ENCODE assay signal across 11 cellular contexts in genomic region chr2:231627384-231628156, GRCh38. TPM values are rescaled to one million over a fixed set of nuclear protein-coding genes. Genes with fewer than 3 reads are reported as not detected.
DNase-seq lines count a peak whose midpoint lies in the region; ATAC-seq and TF ChIP-seq lines count a peak whose summit lies in the region.
"Had no signal": no experiment of that assay in that cellular context is flagged by ENCODE, and none has a peak within 500 bp of the region (broad histone marks: within the 10 kb centered on the region; RNA-seq: fewer than 3 reads in every experiment).

No MANE protein-coding gene starts in this region.

- no peaks in the 10 kb centered on the region for H3K27me3 ChIP-seq in NT2/D1 (ENCODE audit: insufficient read depth, insufficient read length)
- no peaks in the 10 kb centered on the region for H3K27me3 ChIP-seq in osteoblast (ENCODE audit: insufficient read depth, low read length)
- H3K27me3 ChIP-seq in CD4-positive, alpha-beta memory T cell (ENCODE audit: insufficient read depth, low read length) = no peaks in the 10 kb centered on the region
- no peaks in the 10 kb centered on the region for H3K27me3 ChIP-seq in CD4-positive, alpha-beta T cell (ENCODE audit: control insufficient read depth, insufficient read depth, low read length)

- no peaks in the 10 kb centered on the region for H3K9me3 Mint-ChIP-seq in CD4-positive, alpha-beta memory T cell
- no peaks in the 10 kb centered on the region for H3K9me3 Mint-ChIP-seq in CD4-positive, alpha-beta T cell
- H3K9me3 Mint-ChIP-seq: memory B cell had no signal

- H3K27me3 Mint-ChIP-seq in CD4-positive, alpha-beta memory T cell = no peaks in the 10 kb centered on the region
- H3K27me3 Mint-ChIP-seq in CD4-positive, alpha-beta T cell = no peaks in the 10 kb centered on the region
- H3K27me3 Mint-ChIP-seq: memory B cell had no signal

- H3K27ac ChIP-seq in osteoblast (ENCODE audit: low read depth, low read length) = peak overlapping the region; percentile 97
- no peak overlapping the region for H3K27ac ChIP-seq in CD4-positive, alpha-beta memory T cell (ENCODE audit: low read depth, low read length)
- no peak overlapping the region for H3K27ac ChIP-seq in CD4-positive, alpha-beta T cell (ENCODE audit: low read depth, low read length)

- no peaks in the 10 kb centered on the region for H3K79me2 ChIP-seq in osteoblast (ENCODE audit: insufficient read depth, low read length)

- H3K4me1 ChIP-seq in NT2/D1 (ENCODE audit: insufficient read depth, insufficient read length) (peaks cover under 1% of the 10 kb centered on the region), osteoblast (ENCODE audit: insufficient read depth, low read length) (peaks cover 20% of the 10 kb centered on the region)
- H3K4me1 ChIP-seq in CD4-positive, alpha-beta memory T cell (ENCODE audit: insufficient read depth, low read length) = peaks cover 6% of the 10 kb centered on the region

- no peaks in the 10 kb centered on the region for H3K9me3 ChIP-seq in NT2/D1 (ENCODE audit: insufficient read depth, low read length)
- H3K9me3 ChIP-seq in osteoblast (ENCODE audit: low read depth, low read length) = no peaks in the 10 kb centered on the region
- no peaks in the 10 kb centered on the region for H3K9me3 ChIP-seq in CD4-positive, alpha-beta memory T cell (ENCODE audit: control insufficient read depth in 1 of 2, low read length in 2 of 2)
- no peaks in the 10 kb centered on the region for H3K9me3 ChIP-seq in CD4-positive, alpha-beta T cell (ENCODE audit: control insufficient read depth, low read length)

- peaks cover 1 to 8% (median 5%) of the 10 kb centered on the region in 4 donors for H3K4me1 Mint-ChIP-seq in CD4-positive, alpha-beta memory T cell
- H3K4me1 Mint-ChIP-seq in CD4-positive, alpha-beta T cell (ENCODE audit: low read depth) = no peaks in the 10 kb centered on the region

- peak; percentile 22 for ATAC-seq in esophagus mucosa
- no peak for ATAC-seq in CD4-positive, alpha-beta T cell (ENCODE audit: poor library complexity)

- H3K36me3 ChIP-seq in NT2/D1 (ENCODE audit: insufficient read depth, insufficient read length, low read length) (no peaks in the 10 kb centered on the region), osteoblast (ENCODE audit: insufficient read depth, low read length) (no peaks in the 10 kb centered on the region)
- no peaks in the 10 kb centered on the region for H3K36me3 ChIP-seq in CD4-positive, alpha-beta memory T cell (ENCODE audit: insufficient read depth, low read length)

- peak overlapping the region in 3 of 8 donors; percentile 5 to 44 (median 33) for H3K4me3 Mint-ChIP-seq in CD4-positive, alpha-beta memory T cell
- no peak overlapping the region for H3K4me3 Mint-ChIP-seq in CD4-positive, alpha-beta T cell
- H3K4me3 Mint-ChIP-seq: memory B cell had no signal

- H3K27ac Mint-ChIP-seq in CD4-positive, alpha-beta memory T cell = no peak overlapping the region
- H3K27ac Mint-ChIP-seq in CD4-positive, alpha-beta T cell = no peak overlapping the region
- H3K27ac Mint-ChIP-seq: memory B cell had no signal

- intact Hi-C loops in CD4-positive, alpha-beta memory T cell (cut with micrococcal nuclease) = no loop called here
- intact Hi-C loops in CD4-positive, alpha-beta T cell (cut with DNase I, micrococcal nuclease) = no loop called here

- H4K20me1 ChIP-seq in osteoblast (ENCODE audit: insufficient read depth, low read length) = no peaks in the 10 kb centered on the region

- H2AFZ ChIP-seq in osteoblast (ENCODE audit: low read length) = peak overlapping the region; percentile 84

- no peaks in the 10 kb centered on the region for H3K36me3 Mint-ChIP-seq in CD4-positive, alpha-beta memory T cell
- no peaks in the 10 kb centered on the region for H3K36me3 Mint-ChIP-seq in CD4-positive, alpha-beta T cell (ENCODE audit: low read depth)
- H3K36me3 Mint-ChIP-seq: memory B cell had no signal

- H3K4me3 ChIP-seq in AG04449 (ENCODE audit: low read depth, low read length) (peak overlapping the region; percentile 18), NT2/D1 (ENCODE audit: insufficient read length, low read depth) (no peak overlapping the region), osteoblast (ENCODE audit: insufficient read depth, low read length) (peak overlapping the region; percentile 67)
- no peak overlapping the region for H3K4me3 ChIP-seq in CD4-positive, alpha-beta memory T cell (ENCODE audit: low read length in 2 of 2)

- POLR2A ChIA-PET in AG04449 (lab: Yijun Ruan, JAX) = interaction anchor here (1.0 kb wide), 1 partner anchor 15 kb away, joined by 5 read pairs; no protein-coding TSS in a partner anchor
- POLR2A ChIA-PET in CD4-positive, alpha-beta memory T cell (lab: Charles Lee; ENCODE audit: partially characterized antibody) = no interaction called here
- POLR2A ChIA-PET in CD4-positive, alpha-beta T cell (lab: Charles Lee) = interaction anchor here (0.8 to 1.2 kb wide), 2 partner anchors 13 to 81 kb away, joined by 3 read pairs; partner anchors contain the start of gene PTMA

- peak overlapping the region; percentile 53 for H3K9ac ChIP-seq in NT2/D1 (ENCODE audit: insufficient read length, low read depth)

- CTCF ChIA-PET in AG04449 (lab: Yijun Ruan, JAX) = interaction anchor here (0.7 to 10.2 kb wide), 8 partner anchors 16 to 895 kb away, joined by 3 to 88 read pairs (median 4); partner anchors contain the start of gene COPS7B
- CTCF ChIA-PET in CD4-positive, alpha-beta memory T cell (lab: Charles Lee; ENCODE audit: partially characterized antibody) = interaction anchor here (1.0 to 1.7 kb wide), 5 partner anchors 14 to 91 kb away, joined by 3 to 7 read pairs (median 5); no protein-coding TSS in a partner anchor
- CTCF ChIA-PET in CD4-positive, alpha-beta T cell (lab: Charles Lee) = interaction anchor here (0.6 kb wide), 1 partner anchor 149 kb away, joined by 3 read pairs; no protein-coding TSS in a partner anchor

- TF ChIP-seq CTCF in AG04449 (IDR thresholded peaks at IDR 0.05; ENCODE audit: insufficient read depth, low read length, missing control alignments) = no peak
- TF ChIP-seq CTCF in osteoblast (IDR thresholded peaks at IDR 0.05; ENCODE audit: extremely low read depth, low read depth, low read length) = no peak
- no peak for TF ChIP-seq CTCF in CD4-positive, alpha-beta T cell (IDR thresholded peaks at IDR 0.05)

- peak; percentile 74 for DNase-seq in AG04449 (ENCODE audit: low read depth, low spot score)
- no peak for DNase-seq in NT2/D1 (ENCODE audit: low read depth, low spot score)
- peak; percentile 94 for DNase-seq in osteoblast (ENCODE audit: insufficient read length, low spot score, missing footprints)
- DNase-seq in CD4-positive, alpha-beta memory T cell = no peak
- DNase-seq in DMS 273 (lab: John Stamatoyannopoulos, UW; ENCODE audit: unreplicated experiment) = no peak
- DNase-seq in stimulated activated naive CD4-positive, alpha-beta T cell treated with Interleukin-2 at 50 U/mL for 16 hours (lab: John Stamatoyannopoulos, UW) = no peak
- DNase-seq in CD4-positive, alpha-beta T cell = no peak
- DNase-seq: NCI-H187, SHP77 treated with DMSO at 0.1 percent for 48 hours had no signal

- H3K4me2 ChIP-seq in osteoblast (ENCODE audit: insufficient read depth, low read length) = peak overlapping the region; percentile 88

RNA-seq across cellular contexts. Expression of gene TEX44, which starts 34.9 kb away (rescaled TPM):
- total RNA-seq in esophagus mucosa (not detected), osteoblast (not detected in 2 replicates)
- total RNA-seq in CD4-positive, alpha-beta memory T cell = not detected
- not detected for polyA plus RNA-seq in CD4-positive, alpha-beta memory T cell
- total RNA-seq in CD4-positive, alpha-beta T cell = not detected

Comparison
In these comparisons a context has a peak if more than half of its experiments do, and no peak if none do; other contexts are left out.
1. DNase-seq: peak in AG04449 (single experiment) and osteoblast (single experiment); none in NT2/D1 (single experiment), CD4-positive, alpha-beta memory T cell (0 of 5), DMS 273 (single experiment), stimulated activated naive CD4-positive, alpha-beta T cell treated with Interleukin-2 at 50 U/mL for 16 hours (single experiment) and CD4-positive, alpha-beta T cell (0 of 10).
2. H3K4me3 ChIP-seq: peak in AG04449 (single experiment) and osteoblast (single experiment); none in NT2/D1 (single experiment) and CD4-positive, alpha-beta memory T cell (0 of 2).